In genomic region chr6:44431118-44431725, GRCh38 we compare ENCODE assay signal across 7 cellular contexts. TPM values are rescaled to one million over a fixed set of nuclear protein-coding genes. Genes with fewer than 3 reads are reported as not detected.
DNase-seq lines count a peak whose midpoint lies in the region; ATAC-seq and TF ChIP-seq lines count a peak whose summit lies in the region.

No MANE protein-coding gene starts in this region.

- H3K4me1 Mint-ChIP-seq in HFFc6 (ENCODE audit: low read depth): peaks cover 40% of the 10 kb centered on the region

- DNase-seq in Daoy (ENCODE audit: low read depth) (peak; percentile 61), HFFc6 (peak; percentile 57), NOMO-1 treated with DMSO at 0.1 percent for 48 hours (lab: John Stamatoyannopoulos, UW; ENCODE audit: unreplicated experiment) (peak; percentile 58), heart right ventricle (peak in 1 of 2 donors; percentile 43), sigmoid colon (no peak)
- peak in 1 of 2 donors; percentile 29 for DNase-seq in activated naive CD4-positive, alpha-beta T cell treated with anti-CD3 and anti-CD28 coated beads, Interleukin-2, amount 50 U/mL, for 72 hours (ENCODE audit: low spot score in 2 of 2)

- peaks cover 0 to 36% (median 22%) of the 10 kb centered on the region in 9 donors for H3K4me1 ChIP-seq in heart right ventricle
- peaks cover 0 to 43% (median 31%) of the 10 kb centered on the region in 4 donors for H3K4me1 ChIP-seq in sigmoid colon

- no peak overlapping the region for H3K4me3 ChIP-seq in heart right ventricle
- no peak overlapping the region for H3K4me3 ChIP-seq in sigmoid colon

- H3K9me3 Mint-ChIP-seq in HFFc6: no peaks in the 10 kb centered on the region
- H3K9me3 Mint-ChIP-seq in activated naive CD4-positive, alpha-beta T cell treated with anti-CD3 and anti-CD28 coated beads, Interleukin-2, amount 50 U/mL, for 72 hours: no peaks in the 10 kb centered on the region

- H3K36me3 ChIP-seq in heart right ventricle: peaks cover 0 to 93% (median 25%) of the 10 kb centered on the region in 9 donors
- H3K36me3 ChIP-seq in sigmoid colon: peaks cover 0 to 47% (median 0%) of the 10 kb centered on the region in 4 donors

- no peak for TF ChIP-seq EP300 in sigmoid colon (IDR thresholded peaks at IDR 0.05)

- intact Hi-C loops in heart right ventricle (cut with DNase I): loop anchor here in 1 of 10 donors (2.0 kb wide), 1 partner anchor 26 kb away; no protein-coding TSS in a partner anchor
- intact Hi-C loops in sigmoid colon (cut with DNase I): loop anchor here (2.0 kb wide), 1 partner anchor 26 kb away; no protein-coding TSS in a partner anchor

- H3K4me3 Mint-ChIP-seq in HFFc6: no peak overlapping the region

- TF ChIP-seq POLR2A in sigmoid colon (IDR thresholded peaks at IDR 0.05): no peak

- H3K27ac Mint-ChIP-seq in HFFc6: no peak overlapping the region
- H3K27ac Mint-ChIP-seq in activated naive CD4-positive, alpha-beta T cell treated with anti-CD3 and anti-CD28 coated beads, Interleukin-2, amount 50 U/mL, for 72 hours: no peak overlapping the region

- no peaks in the 10 kb centered on the region for H3K27me3 Mint-ChIP-seq in HFFc6 (ENCODE audit: insufficient read depth)

- H3K36me3 Mint-ChIP-seq in HFFc6 (ENCODE audit: low read depth): no peaks in the 10 kb centered on the region
- peaks cover 0 to 5% of the 10 kb centered on the region in 2 donors for H3K36me3 Mint-ChIP-seq in activated naive CD4-positive, alpha-beta T cell treated with anti-CD3 and anti-CD28 coated beads, Interleukin-2, amount 50 U/mL, for 72 hours

- ATAC-seq in activated naive CD4-positive, alpha-beta T cell treated with anti-CD3 and anti-CD28 coated beads, Interleukin-2, amount 50 U/mL, for 72 hours: peak; percentile 62 to 76
- peak in 7 of 8 donors; percentile 34 to 76 (median 72) for ATAC-seq in heart right ventricle
- no peak for ATAC-seq in HG03097 (IDR thresholded peaks at IDR 0.05; ENCODE audit: low FRiP score, unreplicated experiment)

- TF ChIP-seq CTCF in HFFc6 (IDR thresholded peaks at IDR 0.05): peak; percentile 89
- peak; percentile 51 to 81 (median 77) for TF ChIP-seq CTCF in heart right ventricle (IDR thresholded peaks at IDR 0.05)
- peak; percentile 32 to 65 (median 64) for TF ChIP-seq CTCF in sigmoid colon (IDR thresholded peaks at IDR 0.05)

- no peaks in the 10 kb centered on the region for H3K27me3 ChIP-seq in heart right ventricle
- no peaks in the 10 kb centered on the region for H3K27me3 ChIP-seq in sigmoid colon

- H3K27ac ChIP-seq in heart right ventricle: peak overlapping the region in 1 of 10 donors; percentile 1
- no peak overlapping the region for H3K27ac ChIP-seq in sigmoid colon

- H3K9me3 ChIP-seq in heart right ventricle (no peaks in the 10 kb centered on the region), sigmoid colon (no peaks in the 10 kb centered on the region)

- WGBS in heart right ventricle, 2 donors: 94 to 98% methylated on average over 1 of the region's 1 CpG
- WGBS in sigmoid colon, 2 donors: 38 to 70% methylated on average over 1 of the region's 1 CpG

RNA-seq across cellular contexts. Expression of gene CDC5L, which starts 43.7 kb away (rescaled TPM):
- 50.2 and 57.8 TPM in 2 replicates for total RNA-seq in Daoy (2014; rRNA removed; shearing (Covaris generic))
- total RNA-seq in HFFc6 (2021; fragmentation: NEBNext Ultra II Directional; extraction: Animal tissue kit (Norgen Biotek cat#: 25700)): 10 to 100 TPM; 17.9 to 23.5 (median 21.6) TPM
- total RNA-seq in activated naive CD4-positive, alpha-beta T cell treated with anti-CD3 and anti-CD28 coated beads, Interleukin-2, amount 50 U/mL, for 72 hours: 10 to 100 TPM; 22.7 to 25.2 TPM
- total RNA-seq in heart right ventricle (10 to 100 TPM; 17.5 to 26.5 (median 20.9) TPM), sigmoid colon (10 to 100 TPM; 18.0 to 24.6 (median 21.3) TPM)
- polyA plus RNA-seq in heart right ventricle (1 to 10 TPM; 5.4 to 9.3 TPM), sigmoid colon (1 to 10 TPM; 6.6 to 9.5 (median 7.4) TPM)
